In the genomic region with DNA sequence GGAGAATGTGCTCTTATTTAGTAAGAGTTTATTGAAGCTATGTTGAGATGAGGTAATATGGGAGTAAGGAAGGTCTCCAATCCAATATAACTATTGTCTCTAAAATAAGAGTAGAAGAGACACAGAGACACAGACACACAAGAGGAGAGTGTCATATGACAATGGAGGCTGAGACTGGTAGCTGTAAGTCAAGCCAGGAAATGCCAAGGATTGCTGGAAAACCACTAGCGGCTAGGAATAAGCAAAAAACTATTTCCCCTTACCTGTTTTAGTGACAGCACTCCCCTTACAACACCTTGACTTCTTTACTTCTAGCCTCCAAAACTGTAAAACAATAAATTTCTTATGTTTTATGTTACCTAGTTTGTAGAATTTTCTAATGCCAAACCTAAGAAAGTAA, we compare ENCODE assay signal across 31 cellular contexts.
"Had no signal": no experiment of that assay in that cellular context is flagged by ENCODE, and none has a peak within 500 bp of the region (broad histone marks: within the 10 kb centered on the region; RNA-seq: fewer than 3 reads in every experiment).

No MANE protein-coding gene starts in this region.

- H3K27me3 Mint-ChIP-seq: effector memory CD8-positive, alpha-beta T cell; memory B cell; naive B cell; natural killer cell treated with Interleukin-12 subunit alpha and Interleukin-12 subunit beta and Interleukin-15 and Interleukin-18, amount 100 ng/mL, for 72 hours; progenitor cell of endocrine pancreas; type B pancreatic cell had no signal

- H3K4me3 Mint-ChIP-seq: effector memory CD8-positive, alpha-beta T cell; memory B cell; mesothelial cell of epicardium; naive B cell; natural killer cell treated with Interleukin-12 subunit alpha and Interleukin-12 subunit beta and Interleukin-15 and Interleukin-18, amount 100 ng/mL, for 72 hours; neural crest cell; type B pancreatic cell had no signal

- H3K4me1 Mint-ChIP-seq: memory B cell, mesothelial cell of epicardium, naive B cell, neural crest cell had no signal

- H3K4me3 ChIP-seq: esophagus squamous epithelium, heart right ventricle, lower lobe of right lung, mucosa of descending colon, right lobe of liver, stomach, thyroid gland had no signal

- H3K27ac ChIP-seq: esophagus squamous epithelium, heart right ventricle, lower lobe of right lung, neutrophil, parathyroid adenoma, right lobe of liver, stomach, thyroid gland had no signal

- DNase-seq: cerebellar nuclear complex; cortex of kidney; effector memory CD8-positive, alpha-beta T cell; erythroblast; esophagus squamous epithelium; foreskin melanocyte; glutamatergic neuron; heart right ventricle; hippocampal formation; left ventricle myocardium superior; lower lobe of right lung; mucosa of descending colon; naive B cell; right lobe of liver; small intestine; stimulated activated CD4-positive, alpha-beta T cell treated with anti-CD3 and anti-CD28 coated beads, Interleukin-12 subunit alpha, Interleukin-12 subunit beta, amount 100 ng/mL, for 4 hours; stimulated activated CD4-positive, alpha-beta T cell treated with anti-CD3 and anti-CD28 coated beads, Interleukin-1b, Interleukin-23, amount 100 ng/mL, for 48 hours; stimulated activated CD4-positive, alpha-beta T cell treated with anti-CD3 and anti-CD28 coated beads, Interleukin-4, amount 100 ng/mL, for 1 hour; stimulated activated CD8-positive, alpha-beta memory T cell treated with anti-CD3 and anti-CD28 coated beads, Interleukin-4, amount 100 ng/mL, for 48 hours; stimulated activated naive CD4-positive, alpha-beta T cell treated with Interleukin-2 at 50 U/mL for 16 hours; stomach; thyroid gland had no signal

- H3K9me3 ChIP-seq: right lobe of liver, thyroid gland had no signal

- H3K4me1 ChIP-seq: esophagus squamous epithelium, heart right ventricle, lower lobe of right lung, parathyroid adenoma, right lobe of liver, stomach, thyroid gland had no signal

- H3K27ac Mint-ChIP-seq: effector memory CD8-positive, alpha-beta T cell; memory B cell; mesothelial cell of epicardium; naive B cell; natural killer cell treated with Interleukin-12 subunit alpha and Interleukin-12 subunit beta and Interleukin-15 and Interleukin-18, amount 100 ng/mL, for 72 hours; progenitor cell of endocrine pancreas; type B pancreatic cell had no signal

- H3K36me3 ChIP-seq: esophagus squamous epithelium, heart right ventricle, lower lobe of right lung, neutrophil, right lobe of liver, stomach, thyroid gland had no signal

- H3K9me3 Mint-ChIP-seq: neural crest cell, type B pancreatic cell had no signal

- FAIRE-seq: endometrium, small intestine had no signal

- H3K27me3 ChIP-seq: esophagus squamous epithelium, heart right ventricle, neutrophil, right lobe of liver, stomach, thyroid gland had no signal

- ATAC-seq: effector memory CD8-positive, alpha-beta T cell; heart right ventricle; left ventricle myocardium superior; lower lobe of right lung; mucosa of descending colon; natural killer cell treated with Interleukin-12 subunit alpha and Interleukin-12 subunit beta and Interleukin-15 and Interleukin-18, amount 100 ng/mL, for 72 hours; right lobe of liver had no signal

- H3K36me3 Mint-ChIP-seq: memory B cell, mesothelial cell of epicardium, naive B cell, type B pancreatic cell had no signal
